In genomic region chr6:154411076-154411475, GRCh38 we compare ENCODE assay signal across 14 cellular contexts. TPM values are rescaled to one million over a fixed set of nuclear protein-coding genes. Genes with fewer than 3 reads are reported as not detected.
DNase-seq lines count a peak whose midpoint lies in the region; ATAC-seq and TF ChIP-seq lines count a peak whose summit lies in the region.
"Had no signal": no experiment of that assay in that cellular context is flagged by ENCODE, and none has a peak within 500 bp of the region (broad histone marks: within the 10 kb centered on the region; RNA-seq: fewer than 3 reads in every experiment).

No MANE protein-coding gene starts in this region.

- dilution Hi-C loops in IMR-90 (cut with HindIII; ENCODE audit: low sequenced_read_pairs, unreplicated experiment) = no loop called here

- H4K91ac ChIP-seq in IMR-90 (ENCODE audit: insufficient read depth, low read depth, low read length) = peak overlapping the region; percentile 70

- H3K23ac ChIP-seq in IMR-90 (ENCODE audit: low read depth, low read length) = peak overlapping the region; percentile 32

- peaks cover 18% of the 10 kb centered on the region for H3K36me3 ChIP-seq in IMR-90 (ENCODE audit: control insufficient read depth, insufficient read depth, low read length)
- peaks cover 0 to 7% of the 10 kb centered on the region in 2 donors for H3K36me3 ChIP-seq in left lung
- H3K36me3 ChIP-seq in subcutaneous abdominal adipose tissue (ENCODE audit: control insufficient read depth in 5 of 5, insufficient read depth in 5 of 5, low read length in 5 of 5) = peaks cover 0 to 3% (median 0%) of the 10 kb centered on the region in 5 donors

- peak overlapping the region; percentile 78 for H2BK5ac ChIP-seq in IMR-90 (ENCODE audit: low read depth, low read length, poor library complexity, severe bottlenecking)

- no peak for TF ChIP-seq RAD21 in IMR-90 (IDR thresholded peaks at IDR 0.05; ENCODE audit: low read length)

- H3K4me1 ChIP-seq in IMR-90 (ENCODE audit: control insufficient read depth, insufficient read depth, low read length) (peaks cover 13% of the 10 kb centered on the region), left lung (peaks cover 0 to 11% of the 10 kb centered on the region in 2 donors), subcutaneous abdominal adipose tissue (ENCODE audit: control insufficient read depth in 5 of 5, insufficient read depth in 5 of 5, low read length in 5 of 5) (peaks cover 4 to 31% (median 24%) of the 10 kb centered on the region in 5 donors)

- peak overlapping the region; percentile 69 for H3K4ac ChIP-seq in IMR-90 (ENCODE audit: low read depth, low read length)

- peaks cover 25% of the 10 kb centered on the region for H3K4me1 Mint-ChIP-seq in brain

- in situ Hi-C loops in IMR-90 (cut with MboI; ENCODE audit: low sequenced_read_pairs) = no loop called here

- CTCF ChIA-PET in IMR-90 (lab: Yijun Ruan, JAX) = no interaction called here

- H3K56ac ChIP-seq in IMR-90 (ENCODE audit: extremely low read depth, insufficient read depth, low read length) = peak overlapping the region; percentile 74

- H3K4me3 ChIP-seq in IMR-90 (ENCODE audit: insufficient read depth, low read depth, low read length) (peak overlapping the region; percentile 9; the same call in 1 of the 2 replicates), left lung (no peak overlapping the region), subcutaneous abdominal adipose tissue (ENCODE audit: low read depth in 1 of 5, low read length in 5 of 5) (no peak overlapping the region)
- H3K4me3 ChIP-seq: HAP-1, upper lobe of left lung had no signal

- H3K9me3 ChIP-seq in IMR-90 (ENCODE audit: control insufficient read depth, insufficient read depth, low read length) (no peaks in the 10 kb centered on the region), left lung (no peaks in the 10 kb centered on the region), subcutaneous abdominal adipose tissue (ENCODE audit: control insufficient read depth in 5 of 5, low read length in 5 of 5) (no peaks in the 10 kb centered on the region)
- H3K9me3 ChIP-seq: HAP-1, upper lobe of left lung had no signal

- H4K8ac ChIP-seq in IMR-90 (ENCODE audit: low read depth in 2 of 2, low read length in 2 of 2) = peak overlapping the region in 1 of 2 experiments; percentile 80; a peak in 3 of 4 replicates

- peak overlapping the region; percentile 16 for H3K14ac ChIP-seq in IMR-90 (replicated peaks; ENCODE audit: low read depth, low read length)

- H4K5ac ChIP-seq in IMR-90 (ENCODE audit: low read depth, low read length) = peak overlapping the region; percentile 31

- no peaks in the 10 kb centered on the region; the same call in 1 of the 2 replicates for H4K20me1 ChIP-seq in IMR-90 (ENCODE audit: insufficient read depth, low read length)

- H3K9me1 ChIP-seq in IMR-90 (ENCODE audit: insufficient read depth, low read length) = peaks cover 9% of the 10 kb centered on the region; the same call in 1 of the 2 replicates

- H3K36me3 Mint-ChIP-seq in brain = peaks cover 48% of the 10 kb centered on the region

- peak; percentile 31 for ATAC-seq in IMR-90 (ENCODE audit: low read depth)
- ATAC-seq in left lung = no peak
- no peak for ATAC-seq in GM21737 (IDR thresholded peaks at IDR 0.05; ENCODE audit: unreplicated experiment)

- peaks cover 0 to 5% (median 0%) of the 10 kb centered on the region in 5 experiments for H3K9me3 Mint-ChIP-seq in brain
- H3K9me3 Mint-ChIP-seq: activated naive CD4-positive, alpha-beta T cell treated with anti-CD3 and anti-CD28 coated beads for 36 hours had no signal

- H3K27me3 Mint-ChIP-seq in brain = peaks cover 6% of the 10 kb centered on the region

- WGBS in IMR-90 (ENCODE audit: extremely low coverage in 2 of 2, insufficient read length in 1 of 2), 2 experiments = no CpG with 5 or more reads among the region's 5 CpGs

- peak overlapping the region in 3 of 5 experiments; percentile 4 to 31 (median 22) for H3K4me3 Mint-ChIP-seq in brain
- H3K4me3 Mint-ChIP-seq: activated naive CD4-positive, alpha-beta T cell treated with anti-CD3 and anti-CD28 coated beads for 36 hours had no signal

- peak overlapping the region; percentile 70 for H2AFZ ChIP-seq in IMR-90 (replicated peaks; ENCODE audit: low read length, poor library complexity)

- TF ChIP-seq POLR2A in IMR-90 (IDR thresholded peaks at IDR 0.05; ENCODE audit: low read depth, low read length) = no peak

- no TSS peak for BruUV-seq in IMR-90 (replicated peaks; lab: Mats Ljungman, UMichigan)

- TF ChIP-seq CTCF in IMR-90 (conservative IDR thresholded peaks at IDR 0.05; ENCODE audit: low read depth, low read length) = no peak
- TF ChIP-seq CTCF in brain (conservative IDR thresholded peaks at IDR 0.05) = no peak
- TF ChIP-seq CTCF in left lung (IDR thresholded peaks at IDR 0.05) = no peak

- H3K27ac ChIP-seq in IMR-90 (ENCODE audit: insufficient read depth, low read length) = peak overlapping the region; percentile 77
- peak overlapping the region; percentile 10 to 58 for H3K27ac ChIP-seq in left lung
- peak overlapping the region; percentile 59 for H3K27ac ChIP-seq in subcutaneous abdominal adipose tissue (ENCODE audit: low read depth, low read length)

- H2BK20ac ChIP-seq in IMR-90 (ENCODE audit: low read depth, low read length) = peak overlapping the region; percentile 51

- H3K9ac ChIP-seq in IMR-90 (ENCODE audit: low read depth, low read length) = peak overlapping the region; percentile 22; the same call in 1 of the 2 replicates
- H3K9ac ChIP-seq in subcutaneous abdominal adipose tissue (ENCODE audit: low read length in 5 of 5) = no peak overlapping the region

- POLR2A ChIA-PET in IMR-90 (lab: Charles Lee; ENCODE audit: unreplicated experiment) = no interaction called here

- peak overlapping the region; percentile 82 for H2BK120ac ChIP-seq in IMR-90 (ENCODE audit: low read depth, low read length)

- H2AK5ac ChIP-seq in IMR-90 (ENCODE audit: low read depth, low read length) = no peak overlapping the region

- peaks cover 0 to 18% of the 10 kb centered on the region in 2 experiments; a peak in 2 of 4 replicates for H3K79me1 ChIP-seq in IMR-90 (ENCODE audit: low read depth in 1 of 2, low read length in 2 of 2)

- H3K18ac ChIP-seq in IMR-90 (ENCODE audit: low read depth, low read length) = peak overlapping the region; percentile 68

- H2AK9ac ChIP-seq in IMR-90 (replicated peaks; ENCODE audit: low read depth, low read length, poor library complexity) = no peak overlapping the region

- intact Hi-C loops in IMR-90 (cut with micrococcal nuclease) (loop anchor here (2.0 to 5.0 kb wide), 4 partner anchors 38 to 119 kb away; partner anchors contain the start of gene CNKSR3), left lung (cut with DNase I) (no loop called here)

- peak overlapping the region; percentile 33; the same call in 1 of the 3 replicates for H2BK15ac ChIP-seq in IMR-90 (ENCODE audit: low read depth, low read length)

- H3K27ac Mint-ChIP-seq in brain = peak overlapping the region; percentile 12 to 86 (median 78)
- H3K27ac Mint-ChIP-seq: activated naive CD4-positive, alpha-beta T cell treated with anti-CD3 and anti-CD28 coated beads for 36 hours had no signal

- no peaks in the 10 kb centered on the region for H3K27me3 ChIP-seq in IMR-90 (ENCODE audit: control insufficient read depth, insufficient read depth, low read length)
- no peaks in the 10 kb centered on the region for H3K27me3 ChIP-seq in left lung
- no peaks in the 10 kb centered on the region for H3K27me3 ChIP-seq in subcutaneous abdominal adipose tissue (ENCODE audit: control insufficient read depth in 5 of 5, insufficient read depth in 4 of 5, low read length in 5 of 5)
- H3K27me3 ChIP-seq: upper lobe of left lung had no signal

- peak overlapping the region; percentile 49 for H3K4me2 ChIP-seq in IMR-90 (ENCODE audit: low read depth, low read length)

- DNase-seq in IMR-90 = no peak
- no peak for DNase-seq in left lung
- no peak for DNase-seq in HUDEP-2 (lab: John Stamatoyannopoulos, UW; ENCODE audit: unreplicated experiment in 76 of 76)
- no peak for DNase-seq in activated effector memory CD4-positive, alpha-beta T cell treated with anti-CD3 and anti-CD28 coated beads, Interleukin-2, amount 50 U/mL, for 16 hours
- DNase-seq in DMS53 treated with DMSO at 0.1 percent for 48 hours (lab: John Stamatoyannopoulos, UW; ENCODE audit: unreplicated experiment) = no peak
- DNase-seq: activated CD4-positive, alpha-beta T cell treated with anti-CD3 and anti-CD28 coated beads for 1 hour; COR-L47; stimulated activated CD4-positive, alpha-beta T cell treated with anti-CD3 and anti-CD28 coated beads, Interleukin-4, amount 100 ng/mL, for 4 hours; upper lobe of left lung had no signal

TF ChIP-seq in IMR-90, 13 proteins besides CTCF, POLR2A, EP300 and RAD21:
- TF ChIP-seq MAZ (IDR thresholded peaks at IDR 0.05; ENCODE audit: borderline replicate concordance, low read depth, low read length) (no peak), USF2 (IDR thresholded peaks at IDR 0.05; ENCODE audit: low read depth, low read length) (no peak), BHLHE40 (IDR thresholded peaks at IDR 0.05; ENCODE audit: low read depth, low read length) (no peak), FOS (IDR thresholded peaks at IDR 0.05; ENCODE audit: low read depth, low read length) (no peak), CEBPB (IDR thresholded peaks at IDR 0.05; ENCODE audit: low read depth, low read length) (no peak)
TF ChIP-seq in IMR-90: peak in this region for 0.

RNA-seq across cellular contexts. Expression of gene IPCEF1, which starts 54.5 kb away (rescaled TPM):
- total RNA-seq in IMR-90 (2012; rRNA removed) = under 0.01 TPM in 2 replicates
- 0.03 and 0.07 TPM in 2 replicates for polyA plus RNA-seq in IMR-90 (2012; rRNA removed)
- not detected in 2 replicates for polyA plus RNA-seq in IMR-90 (2012; cell fraction: cytosol; rRNA removed)
- polyA plus RNA-seq in IMR-90 (2012; cell fraction: nucleus; rRNA removed; ENCODE audit: low replicate concordance) = 0.02 and 0.14 TPM in 2 replicates
- polyA plus RNA-seq in brain (ENCODE audit: insufficient read depth, low read depth, low replicate concordance) = 3.2 TPM
- 1 to 10 TPM; 2.4 to 4.5 TPM for total RNA-seq in left lung
